8 cellular contexts compared by ENCODE assay signal in the genomic region with DNA sequence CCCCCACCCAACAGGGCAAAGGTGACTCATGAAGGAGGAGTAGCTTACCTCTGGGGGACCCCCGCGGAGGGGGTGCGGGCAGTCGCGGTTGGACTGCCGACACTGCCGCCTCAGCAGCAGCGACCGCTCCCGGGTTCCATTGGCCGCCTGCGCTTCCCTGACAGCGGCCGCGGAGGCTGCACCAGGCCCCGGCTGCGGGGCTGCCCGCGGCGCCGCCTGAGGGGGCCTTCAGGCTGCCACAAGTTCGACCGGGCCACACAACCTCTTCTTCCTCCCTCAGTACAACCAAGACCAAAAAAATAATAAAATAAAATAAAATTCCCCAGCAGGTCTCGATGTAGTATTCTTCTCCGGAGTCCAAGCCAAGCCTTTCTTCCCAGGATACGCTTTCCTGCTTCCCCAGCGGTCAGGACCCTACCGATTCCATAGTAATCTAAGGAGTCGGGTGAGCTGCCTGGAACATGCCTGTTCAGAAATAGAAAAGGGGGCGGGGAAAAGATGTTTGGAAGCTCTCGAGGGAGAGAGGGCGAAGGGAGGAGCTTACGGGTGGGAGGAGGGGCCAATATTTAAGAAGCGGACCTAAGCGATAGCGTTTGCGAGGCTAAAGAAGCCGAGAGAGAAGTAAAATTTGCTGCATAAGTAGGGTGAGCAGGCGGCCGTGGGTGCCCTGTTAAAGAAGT. TPM values are rescaled to one million over a fixed set of nuclear protein-coding genes. Genes with fewer than 3 reads are reported as not detected.
A peak's percentile ranks its signal among the peaks of the same experiment; 100 is the strongest.
DNase-seq lines count a peak whose midpoint lies in the region; ATAC-seq and TF ChIP-seq lines count a peak whose summit lies in the region.

TSS of gene PI4KB (minus strand) at position 194 of the 680 bp plus-strand sequence. CDS start 10,935 bp downstream, outside the sequence.

- intact Hi-C loops in heart right ventricle (cut with DNase I), result loop anchor here in 4 of 10 donors (1.0 to 5.0 kb wide), 5 partner anchors 13 to 46 kb away; partner anchors contain the start of genes RFX5 (in 1 of the 4) and ZNF687 (in 1 of the 4)
- intact Hi-C loops in transverse colon (cut with DNase I; ENCODE audit: low total_unique reads), result no loop called here

- H3K4me3 ChIP-seq in heart right ventricle (peak within 1 kb of the TSS; percentile 67 to 95 (median 80)), transverse colon (peak within 1 kb of the TSS; percentile 77 to 95 (median 90))

- no peaks in the 10 kb centered on the region for H3K27me3 ChIP-seq in heart right ventricle
- no peaks in the 10 kb centered on the region for H3K27me3 ChIP-seq in transverse colon

- no peak for TF ChIP-seq EP300 in transverse colon (IDR thresholded peaks at IDR 0.05; ENCODE audit: low read depth)

- H3K4me1 ChIP-seq in heart right ventricle (peaks cover 0 to 45% (median 29%) of the 10 kb centered on the region in 9 donors), transverse colon (peaks cover 6 to 29% (median 25%) of the 10 kb centered on the region in 4 donors)

- peaks cover 32% of the 10 kb centered on the region for H3K4me1 Mint-ChIP-seq in T-helper 17 cell

- peak within 1 kb of the TSS; percentile 100 for H3K27ac Mint-ChIP-seq in T-helper 17 cell

- H3K36me3 Mint-ChIP-seq in T-helper 17 cell (ENCODE audit: low read depth), result peaks cover 5% of the 10 kb centered on the region

- peak; percentile 80 for ATAC-seq in HG02852 (IDR thresholded peaks at IDR 0.05; ENCODE audit: unreplicated experiment)
- peak; percentile 93 for ATAC-seq in T-helper 17 cell
- ATAC-seq in heart right ventricle, result peak; percentile 97 to 98 (median 98)

- H3K4me3 Mint-ChIP-seq in T-helper 17 cell, result peak within 1 kb of the TSS; percentile 99

- peak; percentile 62 for TF ChIP-seq POLR2A in GM10847 (IDR thresholded peaks at IDR 0.05; ENCODE audit: extremely low read depth, insufficient read length)
- peak; percentile 51 for TF ChIP-seq POLR2A in transverse colon (IDR thresholded peaks at IDR 0.05)

- TF ChIP-seq CTCF in heart right ventricle (IDR thresholded peaks at IDR 0.05) (peak in 1 of 9 donors; percentile 4), transverse colon (IDR thresholded peaks at IDR 0.05) (no peak)

- DNase-seq in NCI-H187 (lab: John Stamatoyannopoulos, UW), result peak; percentile 99 to 100
- peak; percentile 67 to 79 (median 77) for DNase-seq in T-helper 17 cell
- DNase-seq in amniotic stem cell (lab: John Stamatoyannopoulos, UW), result peak; percentile 95
- DNase-seq in heart right ventricle, result peak; percentile 78 to 97
- DNase-seq in pons (ENCODE audit: low spot score), result peak; percentile 99
- DNase-seq in transverse colon, result peak; percentile 94

- no peaks in the 10 kb centered on the region for H3K9me3 ChIP-seq in T-helper 17 cell (ENCODE audit: control insufficient read depth, low read length, poor library complexity, severe bottlenecking)
- no peaks in the 10 kb centered on the region for H3K9me3 ChIP-seq in heart right ventricle
- H3K9me3 ChIP-seq in transverse colon, result no peaks in the 10 kb centered on the region

- H3K36me3 ChIP-seq in heart right ventricle (peaks cover 0 to 36% (median 11%) of the 10 kb centered on the region in 9 donors), transverse colon (peaks cover 0 to 6% (median 0%) of the 10 kb centered on the region in 4 donors)

- H3K27me3 Mint-ChIP-seq in T-helper 17 cell, result no peaks in the 10 kb centered on the region

- WGBS in heart right ventricle, 2 donors, result 0% methylated on average over 40 of the region's 40 CpGs
- 0 to 1% methylated on average over 16 to 37 of the region's 40 CpGs for WGBS in transverse colon (ENCODE audit: low coverage in 1 of 2), 2 donors

- in situ Hi-C loops in transverse colon (cut with MboI; ENCODE audit: low pct_ligation_motif_present in 1 of 4, low pct_unique_long_range_greater_than_20kb in 1 of 4, low sequenced_read_pairs in 3 of 4), result no loop called here

- H3K27ac ChIP-seq in heart right ventricle (peak within 1 kb of the TSS; percentile 72 to 99 (median 96)), transverse colon (peak within 1 kb of the TSS; percentile 91 to 94 (median 93))

RNA-seq across cellular contexts. Expression of gene PI4KB, which starts in this region (rescaled TPM):
- total RNA-seq in T-helper 17 cell (10 to 100 TPM; 73.5 to 81.4 TPM), heart right ventricle (10 to 100 TPM; 37.1 to 52.1 (median 42.5) TPM), transverse colon (10 to 100 TPM; 68.0 to 95.9 (median 79.8) TPM)
- 10 to 100 TPM; 17.6 to 29.0 TPM for polyA plus RNA-seq in heart right ventricle

Comparison
In these comparisons a context has a peak if more than half of its experiments do, and no peak if none do; other contexts are left out.
1. Peak in every context shown above with its lines: DNase-seq, ATAC-seq, H3K4me3 ChIP-seq and H3K27ac ChIP-seq.